1 cellular context compared by ENCODE assay signal in the genomic region with DNA sequence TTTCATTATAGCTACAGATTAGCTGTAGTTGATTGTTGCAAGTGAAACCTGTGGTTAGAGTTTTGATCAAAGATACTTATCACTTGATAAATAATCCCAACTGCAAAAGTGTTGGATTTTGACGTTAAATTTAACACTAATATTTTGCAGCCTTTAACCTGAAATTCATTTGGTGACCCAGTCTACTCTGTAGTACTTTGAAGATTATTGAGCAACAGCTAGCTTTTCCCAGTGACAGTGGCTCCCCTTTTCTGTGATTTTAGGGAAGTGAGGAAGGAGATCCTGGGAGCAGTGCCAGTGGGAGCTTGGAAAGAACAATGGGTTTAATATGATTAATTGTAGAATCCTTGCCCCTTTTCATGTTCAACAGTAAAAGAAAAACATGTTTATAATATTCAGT.
TF ChIP-seq lines count a peak whose summit lies in the region.

No MANE protein-coding gene starts in this region.

TF ChIP-seq in liver, 16 proteins besides CTCF, POLR2A, EP300 and RAD21 (continued from another document):
- no peak for TF ChIP-seq SP1 (IDR thresholded peaks at IDR 0.05)
